8 cellular contexts compared by ENCODE assay signal in the genomic region with DNA sequence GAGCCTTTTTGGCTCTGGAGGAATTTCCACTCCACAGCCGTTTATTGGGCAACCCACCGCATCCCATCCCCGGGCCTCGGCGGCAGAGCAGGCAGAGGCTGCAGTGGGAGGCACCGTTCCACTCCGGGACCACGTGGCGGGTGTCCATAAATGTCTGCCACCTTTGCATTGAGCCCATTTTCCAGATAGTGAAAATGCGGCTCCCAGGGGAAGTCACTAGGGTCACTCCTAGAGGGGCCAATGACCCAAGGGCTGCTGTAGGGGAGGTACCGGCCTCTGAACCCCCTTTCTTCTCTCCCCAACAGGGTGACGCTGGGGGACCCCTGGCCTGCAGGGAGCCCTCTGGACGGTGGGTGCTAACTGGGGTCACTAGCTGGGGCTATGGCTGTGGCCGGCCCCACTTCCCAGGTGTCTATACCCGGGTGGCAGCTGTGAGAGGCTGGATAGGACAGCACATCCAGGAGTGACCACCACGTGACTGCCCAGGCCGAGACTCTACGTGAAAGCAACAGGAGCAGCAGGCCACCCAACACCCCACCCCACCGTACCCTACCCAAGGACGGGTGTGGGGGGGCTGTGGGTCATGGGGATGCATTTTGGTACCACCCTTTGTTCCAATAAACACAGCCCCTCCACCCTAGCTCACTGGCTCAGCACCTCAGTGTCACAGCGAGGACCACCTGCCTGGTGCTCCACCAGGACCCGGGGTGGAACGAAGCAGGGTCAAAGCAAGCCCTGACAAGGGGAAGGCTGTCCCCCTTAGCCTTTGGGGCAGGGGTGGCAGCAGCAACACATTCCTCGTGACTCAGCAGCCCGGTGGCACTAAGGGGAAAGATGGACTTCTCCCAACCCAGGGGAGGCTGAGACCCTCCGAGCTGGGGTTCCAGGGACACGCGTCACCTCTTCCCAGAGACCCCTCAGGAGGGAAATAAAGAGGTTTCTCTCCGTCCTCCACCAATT. TPM values are rescaled to one million over a fixed set of nuclear protein-coding genes. Genes with fewer than 3 reads are reported as not detected.
DNase-seq lines count a peak whose midpoint lies in the region; ATAC-seq and TF ChIP-seq lines count a peak whose summit lies in the region.

No MANE protein-coding gene starts in this region.

- H3K9ac ChIP-seq in stomach smooth muscle (ENCODE audit: low read length in 2 of 2): peak overlapping the region in 1 of 2 donors; percentile 86

- H3K9me3 ChIP-seq in stomach smooth muscle (ENCODE audit: control insufficient read depth in 2 of 2, low read length in 2 of 2): no peaks in the 10 kb centered on the region

- H3K36me3 ChIP-seq in stomach smooth muscle (ENCODE audit: control insufficient read depth in 2 of 2, insufficient read depth in 2 of 2, low read length in 2 of 2): no peaks in the 10 kb centered on the region

- peak; percentile 55 for DNase-seq in activated CD8-positive, alpha-beta memory T cell treated with anti-CD3 and anti-CD28 coated beads, Interleukin-2, amount 50 U/mL, for 48 hours
- no peak for DNase-seq in activated CD8-positive, alpha-beta memory T cell treated with anti-CD3 and anti-CD28 coated beads for 24 hours
- DNase-seq in activated T-helper 2 cell treated with anti-CD3 and anti-CD28 coated beads, Interferon-gamma antibody, Interleukin-2, Interleukin-4, amounts not matched to agents 10 μg/mL and 5 μg/mL and 100 μg/mL, durations not matched to agents 14 hours and 24 hours and 36 hours (ENCODE audit: low spot score): no peak
- DNase-seq in immature natural killer cell (no peak), GM10266 (ENCODE audit: extremely low spot score) (no peak)

- no peaks in the 10 kb centered on the region for H3K27me3 ChIP-seq in stomach smooth muscle (ENCODE audit: control insufficient read depth in 1 of 2, insufficient read depth in 2 of 2, low read length in 2 of 2)

- H3K27me3 Mint-ChIP-seq in activated T-helper 2 cell treated with anti-CD3 and anti-CD28 coated beads, Interferon-gamma antibody, Interleukin-2, Interleukin-4, amounts not matched to agents 10 μg/mL and 5 μg/mL and 100 μg/mL, durations not matched to agents 14 hours and 24 hours and 36 hours (ENCODE audit: low read depth): no peaks in the 10 kb centered on the region
- H3K27me3 Mint-ChIP-seq in immature natural killer cell (ENCODE audit: low read depth in 3 of 3): peaks cover 3 to 9% (median 8%) of the 10 kb centered on the region in 3 donors

- H3K9me3 Mint-ChIP-seq in activated T-helper 2 cell treated with anti-CD3 and anti-CD28 coated beads, Interferon-gamma antibody, Interleukin-2, Interleukin-4, amounts not matched to agents 10 μg/mL and 5 μg/mL and 100 μg/mL, durations not matched to agents 14 hours and 24 hours and 36 hours: no peaks in the 10 kb centered on the region
- no peaks in the 10 kb centered on the region for H3K9me3 Mint-ChIP-seq in immature natural killer cell

- peaks cover 40% of the 10 kb centered on the region for H3K4me1 ChIP-seq in stomach smooth muscle (ENCODE audit: control insufficient read depth, insufficient read depth, low read length)

- peak overlapping the region; percentile 95 for H3K4me3 Mint-ChIP-seq in activated T-helper 2 cell treated with anti-CD3 and anti-CD28 coated beads, Interferon-gamma antibody, Interleukin-2, Interleukin-4, amounts not matched to agents 10 μg/mL and 5 μg/mL and 100 μg/mL, durations not matched to agents 14 hours and 24 hours and 36 hours (ENCODE audit: low read depth)
- H3K4me3 Mint-ChIP-seq in immature natural killer cell: peak overlapping the region; percentile 69 to 97 (median 94)

- peaks cover 35% of the 10 kb centered on the region for H3K36me3 Mint-ChIP-seq in activated T-helper 2 cell treated with anti-CD3 and anti-CD28 coated beads, Interferon-gamma antibody, Interleukin-2, Interleukin-4, amounts not matched to agents 10 μg/mL and 5 μg/mL and 100 μg/mL, durations not matched to agents 14 hours and 24 hours and 36 hours (ENCODE audit: low read depth)
- no peaks in the 10 kb centered on the region for H3K36me3 Mint-ChIP-seq in immature natural killer cell

- no peak overlapping the region for H3K27ac ChIP-seq in stomach smooth muscle (ENCODE audit: low read length)

- peaks cover 4% of the 10 kb centered on the region for H3K4me1 Mint-ChIP-seq in activated T-helper 2 cell treated with anti-CD3 and anti-CD28 coated beads, Interferon-gamma antibody, Interleukin-2, Interleukin-4, amounts not matched to agents 10 μg/mL and 5 μg/mL and 100 μg/mL, durations not matched to agents 14 hours and 24 hours and 36 hours (ENCODE audit: low read depth)
- peaks cover 13 to 17% of the 10 kb centered on the region in 2 donors for H3K4me1 Mint-ChIP-seq in immature natural killer cell

- peak overlapping the region; percentile 71 to 92 for H3K4me3 ChIP-seq in stomach smooth muscle (ENCODE audit: low read length in 2 of 2)

- intact Hi-C loops in activated T-helper 2 cell treated with anti-CD3 and anti-CD28 coated beads, Interferon-gamma antibody, Interleukin-2, Interleukin-4, amounts not matched to agents 10 μg/mL and 5 μg/mL and 100 μg/mL, durations not matched to agents 14 hours and 24 hours and 36 hours (cut with micrococcal nuclease): no loop called here

- TF ChIP-seq CTCF in GM10266 (IDR thresholded peaks at IDR 0.05; ENCODE audit: control insufficient read depth, insufficient read depth, low read depth, missing control alignments): no peak

- peak overlapping the region; percentile 81 for H3K27ac Mint-ChIP-seq in activated T-helper 2 cell treated with anti-CD3 and anti-CD28 coated beads, Interferon-gamma antibody, Interleukin-2, Interleukin-4, amounts not matched to agents 10 μg/mL and 5 μg/mL and 100 μg/mL, durations not matched to agents 14 hours and 24 hours and 36 hours
- H3K27ac Mint-ChIP-seq in immature natural killer cell: peak overlapping the region in 2 of 6 donors; percentile 33 to 78

- ATAC-seq in GM18870 (IDR thresholded peaks at IDR 0.05; ENCODE audit: unreplicated experiment) (no peak), HG03135 (IDR thresholded peaks at IDR 0.05; ENCODE audit: unreplicated experiment) (no peak)

RNA-seq across cellular contexts. Expression of a gene that starts 1.5 kb away (rescaled TPM):
- total RNA-seq in activated T-helper 2 cell treated with anti-CD3 and anti-CD28 coated beads, Interferon-gamma antibody, Interleukin-2, Interleukin-4, amounts not matched to agents 10 μg/mL and 5 μg/mL and 100 μg/mL, durations not matched to agents 14 hours and 24 hours and 36 hours: 139 and 145 TPM in 2 replicates
- 10 to 100 TPM; 74.3 to 99.6 (median 84.9) TPM for polyA plus RNA-seq in immature natural killer cell

RNA-seq across cellular contexts. Expression of a gene that starts 30.9 kb away (rescaled TPM):
- 111 and 115 TPM in 2 replicates for total RNA-seq in activated T-helper 2 cell treated with anti-CD3 and anti-CD28 coated beads, Interferon-gamma antibody, Interleukin-2, Interleukin-4, amounts not matched to agents 10 μg/mL and 5 μg/mL and 100 μg/mL, durations not matched to agents 14 hours and 24 hours and 36 hours
- polyA plus RNA-seq in immature natural killer cell: 1 to 10 TPM; 4.6 to 8.4 (median 5.0) TPM

RNA-seq across cellular contexts. Expression of a gene that starts 50.0 kb away (rescaled TPM):
- 90.7 and 95.2 TPM in 2 replicates for total RNA-seq in activated T-helper 2 cell treated with anti-CD3 and anti-CD28 coated beads, Interferon-gamma antibody, Interleukin-2, Interleukin-4, amounts not matched to agents 10 μg/mL and 5 μg/mL and 100 μg/mL, durations not matched to agents 14 hours and 24 hours and 36 hours
- 100 to 1,000 TPM in 1 of 3 donors, 10 to 100 TPM in 2; 68.0 to 105 (median 72.9) TPM for polyA plus RNA-seq in immature natural killer cell
